22 cellular contexts compared by ENCODE assay signal in the genomic region with DNA sequence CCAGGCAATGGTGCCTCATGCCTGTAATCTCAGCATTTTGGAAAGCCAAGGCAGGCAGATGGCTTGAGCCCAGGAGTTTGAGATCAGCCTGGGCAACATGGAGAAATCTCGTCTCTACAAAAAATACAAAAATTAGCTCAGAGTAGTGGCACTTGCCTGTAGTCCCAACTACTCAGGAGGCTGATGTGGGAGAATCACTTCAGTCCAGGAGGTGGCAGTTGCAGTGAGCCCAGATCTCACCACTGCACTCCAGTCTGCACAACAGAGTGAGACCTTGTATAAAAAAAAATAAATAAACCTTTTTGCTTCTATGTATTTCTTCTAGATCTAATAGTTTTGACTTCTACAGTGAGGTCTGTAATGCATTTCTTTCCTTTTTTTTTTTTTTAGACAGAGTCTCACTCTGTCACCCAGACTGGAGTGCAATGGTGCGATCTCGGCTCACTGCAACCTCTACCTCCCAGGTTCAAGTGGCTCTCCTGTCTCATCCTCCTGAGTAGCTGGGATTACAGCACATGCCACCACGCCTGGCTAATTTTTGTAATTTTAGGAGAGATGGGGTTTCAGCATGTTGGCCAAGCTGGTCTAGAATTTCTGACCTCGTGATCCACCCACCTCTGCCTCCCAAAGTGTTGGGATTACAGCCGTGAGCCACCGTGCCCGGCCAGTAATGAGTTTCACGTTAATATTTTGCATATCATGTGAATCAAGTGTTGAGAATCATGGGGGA.
"Had no signal": no experiment of that assay in that cellular context is flagged by ENCODE, and none has a peak within 500 bp of the region (broad histone marks: within the 10 kb centered on the region; RNA-seq: fewer than 3 reads in every experiment).

No MANE protein-coding gene starts in this region.

- H3K27me3 ChIP-seq: gastroesophageal sphincter, neural progenitor cell, right atrium auricular region, suprapubic skin, tibial nerve had no signal

- H3K4me1 ChIP-seq: gastroesophageal sphincter, suprapubic skin had no signal

- DNase-seq: activated CD4-positive, alpha-beta memory T cell treated with anti-CD3 and anti-CD28 coated beads, Interleukin-2, amount 10 ng/mL, durations not matched to agents 7 days and 5 days; activated CD4-positive, alpha-beta T cell treated with anti-CD3 and anti-CD28 coated beads, Interleukin-2, amount 10 ng/mL, durations not matched to agents 24 days and 14 days; activated CD8-positive, alpha-beta memory T cell treated with anti-CD3 and anti-CD28 coated beads, Interleukin-2, amount 50 U/mL, for 48 hours; activated gamma-delta T cell; activated naive CD4-positive, alpha-beta T cell treated with anti-CD3 and anti-CD28 coated beads, Interleukin-2, amount 10 ng/mL, durations not matched to agents 7 days and 5 days; activated naive CD8-positive, alpha-beta T cell treated with anti-CD3 and anti-CD28 coated beads, Interleukin-2, amount 10 ng/mL, durations not matched to agents 7 days and 5 days; activated T-cell treated with anti-CD3 and anti-CD28 coated beads, Interleukin-2, amount 50 U/mL, for 24 hours; amniotic stem cell; caudate nucleus; cortex of kidney; effector memory CD8-positive, alpha-beta T cell; hippocampal formation; midbrain; naive thymus-derived CD8-positive, alpha-beta T cell; occipital lobe; stimulated activated CD4-positive, alpha-beta T cell treated with anti-CD3 and anti-CD28 coated beads, Interleukin-15, amount 100 ng/mL, for 24 hours; stimulated activated naive CD4-positive, alpha-beta T cell had no signal

- H3K27me3 Mint-ChIP-seq: effector memory CD8-positive, alpha-beta T cell had no signal

- H2AFZ ChIP-seq: neural progenitor cell had no signal

- H3K9ac ChIP-seq: neural progenitor cell had no signal

- H3K36me3 ChIP-seq: gastroesophageal sphincter, neural progenitor cell, right atrium auricular region, suprapubic skin, tibial nerve had no signal

- H3K36me3 Mint-ChIP-seq: naive thymus-derived CD8-positive, alpha-beta T cell; neural progenitor cell had no signal

- H3K4me3 ChIP-seq: gastroesophageal sphincter, neural progenitor cell, right atrium auricular region, suprapubic skin, tibial nerve had no signal

- H3K27ac ChIP-seq: gastroesophageal sphincter, neural progenitor cell, right atrium auricular region, suprapubic skin, tibial nerve had no signal

- ATAC-seq: effector memory CD8-positive, alpha-beta T cell; gastroesophageal sphincter; naive thymus-derived CD8-positive, alpha-beta T cell had no signal

- H3K27ac Mint-ChIP-seq: activated CD4-positive, alpha-beta memory T cell treated with anti-CD3 and anti-CD28 coated beads, Interleukin-2, amount 10 ng/mL, durations not matched to agents 7 days and 5 days; activated CD4-positive, alpha-beta T cell treated with anti-CD3 and anti-CD28 coated beads, Interleukin-2, amount 10 ng/mL, durations not matched to agents 24 days and 14 days; activated naive CD4-positive, alpha-beta T cell treated with anti-CD3 and anti-CD28 coated beads, Interleukin-2, amount 10 ng/mL, durations not matched to agents 7 days and 5 days; activated naive CD8-positive, alpha-beta T cell treated with anti-CD3 and anti-CD28 coated beads, Interleukin-2, amount 10 ng/mL, durations not matched to agents 7 days and 5 days; activated T-cell treated with anti-CD3 and anti-CD28 coated beads, Interleukin-2, amount 50 U/mL, for 24 hours; effector memory CD8-positive, alpha-beta T cell; naive thymus-derived CD8-positive, alpha-beta T cell; neural progenitor cell had no signal

- H3K4me1 Mint-ChIP-seq: naive thymus-derived CD8-positive, alpha-beta T cell had no signal

- H3K9me3 Mint-ChIP-seq: activated CD4-positive, alpha-beta memory T cell treated with anti-CD3 and anti-CD28 coated beads, Interleukin-2, amount 10 ng/mL, durations not matched to agents 7 days and 5 days; activated naive CD4-positive, alpha-beta T cell treated with anti-CD3 and anti-CD28 coated beads, Interleukin-2, amount 10 ng/mL, durations not matched to agents 7 days and 5 days; activated naive CD8-positive, alpha-beta T cell treated with anti-CD3 and anti-CD28 coated beads, Interleukin-2, amount 10 ng/mL, durations not matched to agents 7 days and 5 days; activated T-cell treated with anti-CD3 and anti-CD28 coated beads, Interleukin-2, amount 50 U/mL, for 24 hours; effector memory CD8-positive, alpha-beta T cell; naive thymus-derived CD8-positive, alpha-beta T cell; neural progenitor cell had no signal

- H3K4me3 Mint-ChIP-seq: activated CD4-positive, alpha-beta memory T cell treated with anti-CD3 and anti-CD28 coated beads, Interleukin-2, amount 10 ng/mL, durations not matched to agents 7 days and 5 days; activated CD4-positive, alpha-beta T cell treated with anti-CD3 and anti-CD28 coated beads, Interleukin-2, amount 10 ng/mL, durations not matched to agents 24 days and 14 days; activated naive CD4-positive, alpha-beta T cell treated with anti-CD3 and anti-CD28 coated beads, Interleukin-2, amount 10 ng/mL, durations not matched to agents 7 days and 5 days; activated naive CD8-positive, alpha-beta T cell treated with anti-CD3 and anti-CD28 coated beads, Interleukin-2, amount 10 ng/mL, durations not matched to agents 7 days and 5 days; activated T-cell treated with anti-CD3 and anti-CD28 coated beads, Interleukin-2, amount 50 U/mL, for 24 hours; effector memory CD8-positive, alpha-beta T cell; naive thymus-derived CD8-positive, alpha-beta T cell; neural progenitor cell had no signal

- H3K4me2 ChIP-seq: neural progenitor cell had no signal

- H3K9me3 ChIP-seq: gastroesophageal sphincter, right atrium auricular region, suprapubic skin, tibial nerve had no signal
